In genomic region chr13:100223966-100224530, GRCh38 we compare ENCODE assay signal across 3 cellular contexts.
DNase-seq lines count a peak whose midpoint lies in the region.
"Not testable (repeated sequence)": the region's sequence is repeated elsewhere in the genome, so short reads cannot be mapped to it uniquely, and the experiment has no call there.

No MANE protein-coding gene starts in this region.

- not testable (repeated sequence) for H2BK5ac ChIP-seq in mesendoderm (ENCODE audit: low read length); neuronal stem cell (ENCODE audit: low read length)

- no CpG with 5 or more reads among the region's 30 CpGs for WGBS in mesendoderm (ENCODE audit: extremely low coverage, insufficient coverage, low lambda C conversion rate)
- WGBS in neuronal stem cell (ENCODE audit: extremely low coverage in 2 of 2, insufficient read length in 2 of 2, insufficient replicate concordance in 1 of 2), 2 donors, result no CpG with 5 or more reads among the region's 30 CpGs

- not testable (repeated sequence) for H3K23ac ChIP-seq in mesendoderm (ENCODE audit: low read length); neuronal stem cell (ENCODE audit: low read depth, low read length, poor library complexity)

- not testable (repeated sequence) for H3K18ac ChIP-seq in mesendoderm (ENCODE audit: low read length); neuronal stem cell (ENCODE audit: low read length)

- H2AFZ ChIP-seq in neuronal stem cell (ENCODE audit: low read length), result not testable (repeated sequence)

- H3K27me3 ChIP-seq in mesendoderm (ENCODE audit: insufficient read depth, low read length, poor library complexity); neuronal stem cell (ENCODE audit: control insufficient read depth in 3 of 3, insufficient read depth in 3 of 3, low read depth in 1 of 3, low read length in 3 of 3): not testable (repeated sequence)

- not testable (repeated sequence) for H4K91ac ChIP-seq in neuronal stem cell (ENCODE audit: low read depth, low read length, poor library complexity)

- not testable (repeated sequence) for H2BK15ac ChIP-seq in mesendoderm (replicated peaks; ENCODE audit: low read depth); neuronal stem cell (ENCODE audit: low read length)

- not testable (repeated sequence) for H3K9ac ChIP-seq in mesendoderm (ENCODE audit: low read length); neuronal stem cell (ENCODE audit: low read depth, low read length, poor library complexity)

- H4K5ac ChIP-seq in mesendoderm (ENCODE audit: low read length), result not testable (repeated sequence)

- not testable (repeated sequence) for H3K4me2 ChIP-seq in mesendoderm (ENCODE audit: low read length); neuronal stem cell (ENCODE audit: insufficient read depth, low read length, poor library complexity, severe bottlenecking)

- H4K8ac ChIP-seq in mesendoderm (ENCODE audit: low read depth, low read length); neuronal stem cell (ENCODE audit: low read depth, low read length): not testable (repeated sequence)

- H3K27ac ChIP-seq in mesendoderm (ENCODE audit: low read depth, low read length); neuronal stem cell (replicated peaks; ENCODE audit: low read length): not testable (repeated sequence)

- not testable (repeated sequence) for H2BK12ac ChIP-seq in neuronal stem cell (ENCODE audit: low read length)

- peak overlapping the region; percentile 21 for H3K14ac ChIP-seq in neuronal stem cell (ENCODE audit: low read length)

- not testable (repeated sequence) for H3K36me3 ChIP-seq in mesendoderm (ENCODE audit: control insufficient read depth, insufficient read depth, low read length); neuronal stem cell (replicated peaks in 1 of 2; ENCODE audit: control insufficient read depth in 2 of 2, insufficient read depth in 2 of 2, low read length in 2 of 2)

- peak overlapping the region; percentile 25 for H3K56ac ChIP-seq in mesendoderm (ENCODE audit: low read length)

- not testable (repeated sequence) for H3K36me3 Mint-ChIP-seq in activated CD4-positive, alpha-beta T cell treated with anti-CD3 and anti-CD28 coated beads, Interleukin-2, amount 10 ng/mL, durations not matched to agents 24 days and 14 days (ENCODE audit: low read depth)

- intact Hi-C loops in activated CD4-positive, alpha-beta T cell treated with anti-CD3 and anti-CD28 coated beads, Interleukin-2, amount 10 ng/mL, durations not matched to agents 24 days and 14 days (cut with micrococcal nuclease), result not testable (repeated sequence)

- not testable (repeated sequence) for H3K79me2 ChIP-seq in mesendoderm (ENCODE audit: control insufficient read depth, insufficient read depth, low read length)

- not testable (repeated sequence) for H3K79me1 ChIP-seq in mesendoderm (ENCODE audit: low read length); neuronal stem cell (ENCODE audit: low read depth, low read length)

- H3K4me3 Mint-ChIP-seq in activated CD4-positive, alpha-beta T cell treated with anti-CD3 and anti-CD28 coated beads, Interleukin-2, amount 10 ng/mL, durations not matched to agents 24 days and 14 days, result not testable (repeated sequence)

- H3K27me3 Mint-ChIP-seq in activated CD4-positive, alpha-beta T cell treated with anti-CD3 and anti-CD28 coated beads, Interleukin-2, amount 10 ng/mL, durations not matched to agents 24 days and 14 days, result not testable (repeated sequence)

- H3K4me3 ChIP-seq in mesendoderm (ENCODE audit: low read length); neuronal stem cell (ENCODE audit: low read length in 2 of 2): not testable (repeated sequence)

- peak; percentile 34 for DNase-seq in activated CD4-positive, alpha-beta T cell treated with anti-CD3 and anti-CD28 coated beads, Interleukin-2, amount 10 ng/mL, durations not matched to agents 24 days and 14 days
- DNase-seq in mesendoderm; neuronal stem cell (ENCODE audit: low spot score): not testable (repeated sequence)

- H2BK120ac ChIP-seq in mesendoderm (ENCODE audit: low read depth, low read length); neuronal stem cell (ENCODE audit: low read depth, low read length): not testable (repeated sequence)

- H2AK5ac ChIP-seq in mesendoderm (ENCODE audit: low read length); neuronal stem cell (ENCODE audit: low read depth, low read length): not testable (repeated sequence)

- H3K9me3 ChIP-seq in neuronal stem cell (replicated peaks in 1 of 2; ENCODE audit: control insufficient read depth in 2 of 2, insufficient read depth in 1 of 2, low read depth in 1 of 2, low read length in 2 of 2), result not testable (repeated sequence)

- H3K4ac ChIP-seq in mesendoderm (ENCODE audit: low read depth, low read length); neuronal stem cell (ENCODE audit: low read length): not testable (repeated sequence)

- H3K27ac Mint-ChIP-seq in activated CD4-positive, alpha-beta T cell treated with anti-CD3 and anti-CD28 coated beads, Interleukin-2, amount 10 ng/mL, durations not matched to agents 24 days and 14 days, result not testable (repeated sequence)

- not testable (repeated sequence) for H3K9me3 Mint-ChIP-seq in activated CD4-positive, alpha-beta T cell treated with anti-CD3 and anti-CD28 coated beads, Interleukin-2, amount 10 ng/mL, durations not matched to agents 24 days and 14 days

- not testable (repeated sequence) for H3K4me1 Mint-ChIP-seq in activated CD4-positive, alpha-beta T cell treated with anti-CD3 and anti-CD28 coated beads, Interleukin-2, amount 10 ng/mL, durations not matched to agents 24 days and 14 days

- H3K4me1 ChIP-seq in mesendoderm (ENCODE audit: control insufficient read depth, low read depth, low read length); neuronal stem cell (ENCODE audit: control insufficient read depth in 2 of 2, insufficient read depth in 1 of 2, low read depth in 1 of 2, low read length in 2 of 2): not testable (repeated sequence)
